In genomic region chr2:85523062-85523905, GRCh38 we compare ENCODE assay signal across 16 cellular contexts. TPM values are rescaled to one million over a fixed set of nuclear protein-coding genes. Genes with fewer than 3 reads are reported as not detected.
DNase-seq lines count a peak whose midpoint lies in the region; ATAC-seq and TF ChIP-seq lines count a peak whose summit lies in the region.
"Had no signal": no experiment of that assay in that cellular context is flagged by ENCODE, and none has a peak within 500 bp of the region (broad histone marks: within the 10 kb centered on the region; RNA-seq: fewer than 3 reads in every experiment).

No MANE protein-coding gene starts in this region.

- no peaks in the 10 kb centered on the region for H3K36me3 Mint-ChIP-seq in nephron progenitor cell (ENCODE audit: low read depth)
- H3K36me3 Mint-ChIP-seq: stimulated activated naive B cell treated with anti-CD40 and anti-IgM and Interleukin-4, amounts not matched to agents 10 μg/mL and 1 μg/mL and 100 μg/mL, for 72 hours had no signal

- H2AFZ ChIP-seq in SK-N-SH (ENCODE audit: low read depth) = no peak overlapping the region

- H3K9ac ChIP-seq in SK-N-SH = no peak overlapping the region

- intact Hi-C loops in esophagus muscularis mucosa (cut with DNase I) = no loop called here
- intact Hi-C loops in breast epithelium (cut with DNase I; ENCODE audit: low total_unique reads) = no loop called here

- POLR2A ChIA-PET in SK-N-SH (lab: Yijun Ruan, JAX) = interaction anchor here (0.6 to 3.8 kb wide), 14 partner anchors 10 to 280 kb away, joined by 3 to 135 read pairs (median 9); partner anchors contain the start of genes C2orf68, MAT2A, RNF181 and SH2D6

- no peak overlapping the region for H3K4me2 ChIP-seq in SK-N-SH

- H3K4me1 ChIP-seq in SK-N-SH (ENCODE audit: control insufficient read depth in 1 of 2, insufficient read depth in 2 of 2, low read depth in 1 of 2, low read length in 1 of 2) (peaks cover 9 to 30% of the 10 kb centered on the region in 2 experiments; a peak in 3 of 4 replicates), esophagus muscularis mucosa (peaks cover 17 to 26% (median 22%) of the 10 kb centered on the region in 4 donors), breast epithelium (peaks cover 0 to 7% of the 10 kb centered on the region in 2 donors)

- no peak for TF ChIP-seq RAD21 in SK-N-SH (IDR thresholded peaks at IDR 0.05; ENCODE audit: low read length)

- H3K27me3 ChIP-seq in SK-N-SH (ENCODE audit: insufficient read depth) (no peaks in the 10 kb centered on the region), esophagus muscularis mucosa (no peaks in the 10 kb centered on the region), breast epithelium (no peaks in the 10 kb centered on the region)

- no peaks in the 10 kb centered on the region for H3K79me2 ChIP-seq in SK-N-SH (ENCODE audit: insufficient read depth)

- no peaks in the 10 kb centered on the region for H3F3A ChIP-seq in SK-N-SH (replicated peaks; ENCODE audit: insufficient read depth)

- 77% methylated on average over 8 of the region's 8 CpGs for WGBS in SK-N-SH (ENCODE audit: low lambda C conversion rate)
- 74% methylated on average over 8 of the region's 8 CpGs for WGBS in esophagus muscularis mucosa

- H3K9me3 Mint-ChIP-seq in nephron progenitor cell = no peaks in the 10 kb centered on the region
- H3K9me3 Mint-ChIP-seq: HFFc6; stimulated activated naive B cell treated with anti-CD40 and anti-IgM and Interleukin-4, amounts not matched to agents 10 μg/mL and 1 μg/mL and 100 μg/mL, for 72 hours had no signal

- no peaks in the 10 kb centered on the region for H3K9me2 ChIP-seq in SK-N-SH

- TF ChIP-seq POLR2A in esophagus muscularis mucosa (IDR thresholded peaks at IDR 0.05; ENCODE audit: low read depth) (no peak), breast epithelium (IDR thresholded peaks at IDR 0.05) (no peak)

- no peak for DNase-seq in SK-N-SH
- no peak for DNase-seq in esophagus muscularis mucosa (ENCODE audit: extremely low spot score)
- no peak for DNase-seq in nephron progenitor cell
- no peak for DNase-seq in NCI-H2196 treated with DMSO at 0.1 percent for 48 hours (lab: John Stamatoyannopoulos, UW; ENCODE audit: unreplicated experiment)
- DNase-seq in breast epithelium (ENCODE audit: low spot score in 2 of 2) = no peak
- DNase-seq: activated CD8-positive, alpha-beta memory T cell treated with anti-CD3 and anti-CD28 coated beads for 24 hours; activated effector memory CD4-positive, alpha-beta T cell treated with anti-CD3 and anti-CD28 coated beads, Interleukin-2, amount 50 U/mL, for 16 hours; HFFc6; NCI-H1417 treated with DMSO at 0.1 percent for 48 hours; stimulated activated naive B cell treated with anti-CD40 and anti-IgM and Interleukin-4, amounts not matched to agents 10 μg/mL and 1 μg/mL and 100 μg/mL, for 72 hours had no signal

- H3K36me3 ChIP-seq in SK-N-SH (replicated peaks in 1 of 2; ENCODE audit: control insufficient read depth in 1 of 2, insufficient read depth in 2 of 2, low read length in 1 of 2) (no peaks in the 10 kb centered on the region), esophagus muscularis mucosa (no peaks in the 10 kb centered on the region), breast epithelium (no peaks in the 10 kb centered on the region)

- no peaks in the 10 kb centered on the region for H3K9me3 ChIP-seq in SK-N-SH
- H3K9me3 ChIP-seq in esophagus muscularis mucosa = no peaks in the 10 kb centered on the region
- H3K9me3 ChIP-seq in breast epithelium = no peaks in the 10 kb centered on the region

- peaks cover 6% of the 10 kb centered on the region for H3K27me3 Mint-ChIP-seq in nephron progenitor cell (ENCODE audit: low read depth, poor library complexity)

- H3K27ac ChIP-seq in SK-N-SH (ENCODE audit: low read depth in 2 of 2, low read length in 1 of 2) (peak overlapping the region; percentile 13 to 98; a peak in 3 of 4 replicates), esophagus muscularis mucosa (replicated peaks in 1 of 4) (peak overlapping the region; percentile 65 to 79 (median 66)), breast epithelium (no peak overlapping the region)

- peak overlapping the region; percentile 51 for H3K4me3 Mint-ChIP-seq in nephron progenitor cell
- H3K4me3 Mint-ChIP-seq: HFFc6; stimulated activated naive B cell treated with anti-CD40 and anti-IgM and Interleukin-4, amounts not matched to agents 10 μg/mL and 1 μg/mL and 100 μg/mL, for 72 hours had no signal

- no peak for ATAC-seq in SK-N-SH treated with all-trans-retinoic acid at 6 μM for 48 hours
- ATAC-seq in HG03108 (IDR thresholded peaks at IDR 0.05; ENCODE audit: unreplicated experiment) = no peak
- no peak for ATAC-seq in HG03135 (IDR thresholded peaks at IDR 0.05; ENCODE audit: unreplicated experiment)

- no peak overlapping the region for H3K4me3 ChIP-seq in SK-N-SH (ENCODE audit: low read depth in 2 of 2, low read length in 1 of 2)
- no peak overlapping the region for H3K4me3 ChIP-seq in esophagus muscularis mucosa
- H3K4me3 ChIP-seq in breast epithelium = no peak overlapping the region
- H3K4me3 ChIP-seq: GM12878, skin epidermis had no signal

- TF ChIP-seq EP300 in SK-N-SH (IDR thresholded peaks at IDR 0.05; ENCODE audit: borderline replicate concordance in 1 of 2, low read depth in 1 of 2, low read length in 1 of 2) = no peak
- TF ChIP-seq EP300 in esophagus muscularis mucosa (IDR thresholded peaks at IDR 0.05) = no peak

- H3K27ac Mint-ChIP-seq in nephron progenitor cell = peak overlapping the region; percentile 93
- H3K27ac Mint-ChIP-seq: HFFc6; stimulated activated naive B cell treated with anti-CD40 and anti-IgM and Interleukin-4, amounts not matched to agents 10 μg/mL and 1 μg/mL and 100 μg/mL, for 72 hours had no signal

- CTCF ChIA-PET in SK-N-SH (lab: Yijun Ruan, JAX) = interaction anchor here (0.6 to 5.9 kb wide), 9 partner anchors 13 to 104 kb away, joined by 3 to 67 read pairs (median 9); partner anchors contain the start of genes MAT2A and SH2D6

- peaks cover 46% of the 10 kb centered on the region for H3K4me1 Mint-ChIP-seq in nephron progenitor cell

- TF ChIP-seq CTCF in SK-N-SH (IDR thresholded peaks at IDR 0.05) (no peak), esophagus muscularis mucosa (IDR thresholded peaks at IDR 0.05) (no peak), nephron progenitor cell (IDR thresholded peaks at IDR 0.05) (no peak), breast epithelium (IDR thresholded peaks at IDR 0.05) (no peak)

- H4K20me1 ChIP-seq in SK-N-SH (ENCODE audit: insufficient read depth) = no peaks in the 10 kb centered on the region

TF ChIP-seq in SK-N-SH, 30 proteins besides CTCF, POLR2A, EP300 and RAD21 (continues in another document):
- no peak for TF ChIP-seq ZBTB33 (IDR thresholded peaks at IDR 0.05; ENCODE audit: borderline replicate concordance, low read depth)
- no peak for TF ChIP-seq SIN3A (IDR thresholded peaks at IDR 0.05; ENCODE audit: borderline replicate concordance, low read depth, low read length)
- no peak for TF ChIP-seq TEAD4 (IDR thresholded peaks at IDR 0.05; ENCODE audit: borderline replicate concordance, insufficient read depth)

TF ChIP-seq in SK-N-SH treated with all-trans-retinoic acid at 6 μM for 48 hours, 23 proteins besides CTCF, POLR2A, EP300 and RAD21 (continues in another document):
- TF ChIP-seq BACH2 (CRISPR knock-in tag; IDR thresholded peaks at IDR 0.05; ENCODE audit: borderline replicate concordance) (no peak), SNAI2 (CRISPR knock-in tag; IDR thresholded peaks at IDR 0.05) (no peak), ESRRG (CRISPR knock-in tag; IDR thresholded peaks at IDR 0.05) (no peak), CSDC2 (CRISPR knock-in tag; IDR thresholded peaks at IDR 0.05) (no peak), OSR1 (CRISPR knock-in tag; IDR thresholded peaks at IDR 0.05) (no peak), ZFP3 (CRISPR knock-in tag; IDR thresholded peaks at IDR 0.05) (no peak), ZNF8 (CRISPR knock-in tag; IDR thresholded peaks at IDR 0.05) (no peak), ARNTL (CRISPR knock-in tag; IDR thresholded peaks at IDR 0.05; ENCODE audit: borderline replicate concordance, low read depth) (no peak)
- TF ChIP-seq, protein P1, sequence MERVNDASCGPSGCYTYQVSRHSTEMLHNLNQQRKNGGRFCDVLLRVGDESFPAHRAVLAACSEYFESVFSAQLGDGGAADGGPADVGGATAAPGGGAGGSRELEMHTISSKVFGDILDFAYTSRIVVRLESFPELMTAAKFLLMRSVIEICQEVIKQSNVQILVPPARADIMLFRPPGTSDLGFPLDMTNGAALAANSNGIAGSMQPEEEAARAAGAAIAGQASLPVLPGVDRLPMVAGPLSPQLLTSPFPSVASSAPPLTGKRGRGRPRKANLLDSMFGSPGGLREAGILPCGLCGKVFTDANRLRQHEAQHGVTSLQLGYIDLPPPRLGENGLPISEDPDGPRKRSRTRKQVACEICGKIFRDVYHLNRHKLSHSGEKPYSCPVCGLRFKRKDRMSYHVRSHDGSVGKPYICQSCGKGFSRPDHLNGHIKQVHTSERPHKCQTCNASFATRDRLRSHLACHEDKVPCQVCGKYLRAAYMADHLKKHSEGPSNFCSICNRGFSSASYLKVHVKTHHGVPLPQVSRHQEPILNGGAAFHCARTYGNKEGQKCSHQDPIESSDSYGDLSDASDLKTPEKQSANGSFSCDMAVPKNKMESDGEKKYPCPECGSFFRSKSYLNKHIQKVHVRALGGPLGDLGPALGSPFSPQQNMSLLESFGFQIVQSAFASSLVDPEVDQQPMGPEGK (CRISPR knock-in tag; IDR thresholded peaks at IDR 0.05; ENCODE audit: borderline replicate concordance) = no peak

RNA-seq across cellular contexts. Expression of gene MAT2A, which starts 15.7 kb away (rescaled TPM):
- polyA plus RNA-seq in SK-N-SH (2012; rRNA removed) = 187 and 326 TPM in 2 replicates
- polyA plus RNA-seq in SK-N-SH (2012; cell fraction: cytosol; rRNA removed) = 139 and 151 TPM in 2 replicates
- polyA plus RNA-seq in SK-N-SH (2012; cell fraction: nucleus; rRNA removed) = 429 and 1,108 TPM in 2 replicates
- total RNA-seq in esophagus muscularis mucosa = 100 to 1,000 TPM in 2 of 4 donors, 10 to 100 TPM in 2; 76.3 to 262 (median 102) TPM
- 100 to 1,000 TPM; 180 to 263 (median 236) TPM for total RNA-seq in breast epithelium

RNA-seq across cellular contexts. Expression of gene GGCX, which starts 38.0 kb away (rescaled TPM):
- 26.5 and 34.5 TPM in 2 replicates for polyA plus RNA-seq in SK-N-SH (2012; rRNA removed)
- 26.0 and 31.5 TPM in 2 replicates for polyA plus RNA-seq in SK-N-SH (2012; cell fraction: cytosol; rRNA removed)
- polyA plus RNA-seq in SK-N-SH (2012; cell fraction: nucleus; rRNA removed) = 32.1 and 32.7 TPM in 2 replicates
- total RNA-seq in esophagus muscularis mucosa (10 to 100 TPM; 15.0 to 25.3 (median 19.5) TPM), breast epithelium (10 to 100 TPM; 26.7 to 35.1 (median 31.8) TPM)

RNA-seq across cellular contexts. Expression of gene VAMP8, which starts 54.1 kb away (rescaled TPM):
- polyA plus RNA-seq in SK-N-SH (2012; rRNA removed) = 0.72 and 1.3 TPM in 2 replicates
- polyA plus RNA-seq in SK-N-SH (2012; cell fraction: cytosol; rRNA removed) = 1.1 and 1.5 TPM in 2 replicates
- 0.52 and 0.87 TPM in 2 replicates for polyA plus RNA-seq in SK-N-SH (2012; cell fraction: nucleus; rRNA removed)
- total RNA-seq in esophagus muscularis mucosa (10 to 100 TPM in 2 of 4 donors, 1 to 10 TPM in 2; 4.8 to 15.6 (median 8.3) TPM), breast epithelium (100 to 1,000 TPM in 1 of 3 donors, 10 to 100 TPM in 2; 23.2 to 127 (median 55.7) TPM)
- total RNA-seq: A673 had no signal

Comparison
In these comparisons a context has a peak if more than half of its experiments do, and no peak if none do; other contexts are left out.
1. H3K27ac ChIP-seq: peak in SK-N-SH (2 of 2) and esophagus muscularis mucosa (4 of 4); none in breast epithelium (0 of 2).